ENCODE assay signal across 12 cellular contexts in the genomic region with DNA sequence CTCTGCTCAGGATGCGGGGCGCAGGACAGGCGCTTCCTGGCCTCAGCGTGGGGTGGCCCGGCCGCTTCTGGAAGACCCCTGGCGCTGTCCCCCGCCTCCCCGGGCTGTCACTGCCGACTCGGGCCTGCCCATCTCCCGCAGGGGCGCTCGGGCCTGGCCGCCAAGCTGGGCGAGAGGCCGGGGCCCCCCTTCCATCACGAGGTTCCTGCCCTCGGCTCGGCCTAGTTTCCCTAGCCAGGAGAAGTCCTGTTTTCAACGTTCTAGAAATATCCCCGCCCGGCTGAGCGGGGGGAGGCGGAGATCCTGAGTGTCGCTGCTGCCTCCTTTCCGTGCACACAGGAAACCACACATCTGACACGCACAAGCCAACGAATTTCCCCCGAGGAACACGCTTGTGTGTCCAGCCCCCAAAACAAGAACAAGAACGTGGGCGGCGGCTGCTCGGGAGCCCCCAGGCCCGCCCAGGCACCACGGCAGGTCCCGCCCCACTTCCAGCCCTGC. TPM values are rescaled to one million over a fixed set of nuclear protein-coding genes. Genes with fewer than 3 reads are reported as not detected.
DNase-seq lines count a peak whose midpoint lies in the region; ATAC-seq and TF ChIP-seq lines count a peak whose summit lies in the region.
"Had no signal": no experiment of that assay in that cellular context is flagged by ENCODE, and none has a peak within 500 bp of the region (broad histone marks: within the 10 kb centered on the region; RNA-seq: fewer than 3 reads in every experiment).

No MANE protein-coding gene starts in this region.

- H3K27me3 Mint-ChIP-seq in activated CD8-positive, alpha-beta memory T cell treated with anti-CD3 and anti-CD28 coated beads, Interleukin-2, amount 10 ng/mL, durations not matched to agents 7 days and 5 days, result peaks cover 37% of the 10 kb centered on the region
- H3K27me3 Mint-ChIP-seq in stimulated activated memory B cell treated with anti-CD40 and anti-IgM and Interleukin-4, amounts not matched to agents 10 μg/mL and 1 μg/mL and 100 μg/mL, for 72 hours, result peaks cover 68% of the 10 kb centered on the region

- H3K36me3 ChIP-seq in heart left ventricle (peaks cover 0 to 21% (median 0%) of the 10 kb centered on the region in 9 donors), prostate gland (no peaks in the 10 kb centered on the region)
- H3K36me3 ChIP-seq: pancreas had no signal

- TF ChIP-seq POLR2A in heart left ventricle (IDR thresholded peaks at IDR 0.05) (no peak), prostate gland (IDR thresholded peaks at IDR 0.05) (no peak), lower leg skin (IDR thresholded peaks at IDR 0.05) (no peak)

- no peaks in the 10 kb centered on the region for H3K9me3 Mint-ChIP-seq in activated CD8-positive, alpha-beta memory T cell treated with anti-CD3 and anti-CD28 coated beads, Interleukin-2, amount 10 ng/mL, durations not matched to agents 7 days and 5 days (ENCODE audit: low read depth)
- H3K9me3 Mint-ChIP-seq in stimulated activated memory B cell treated with anti-CD40 and anti-IgM and Interleukin-4, amounts not matched to agents 10 μg/mL and 1 μg/mL and 100 μg/mL, for 72 hours, result peaks cover 6% of the 10 kb centered on the region

- H3K36me3 Mint-ChIP-seq in activated CD8-positive, alpha-beta memory T cell treated with anti-CD3 and anti-CD28 coated beads, Interleukin-2, amount 10 ng/mL, durations not matched to agents 7 days and 5 days, result no peaks in the 10 kb centered on the region
- H3K36me3 Mint-ChIP-seq in stimulated activated memory B cell treated with anti-CD40 and anti-IgM and Interleukin-4, amounts not matched to agents 10 μg/mL and 1 μg/mL and 100 μg/mL, for 72 hours, result no peaks in the 10 kb centered on the region

- peaks cover 0 to 12% (median 0%) of the 10 kb centered on the region in 9 donors for H3K27me3 ChIP-seq in heart left ventricle
- H3K27me3 ChIP-seq in prostate gland (replicated peaks; ENCODE audit: insufficient read depth), result no peaks in the 10 kb centered on the region
- H3K27me3 ChIP-seq: pancreas had no signal

- H3K4me3 ChIP-seq in heart left ventricle (peak overlapping the region in 7 of 12 donors; percentile 15 to 45 (median 28)), prostate gland (no peak overlapping the region), lower leg skin (ENCODE audit: low read depth, poor library complexity, severe bottlenecking) (no peak overlapping the region)
- H3K4me3 ChIP-seq: pancreas had no signal

- ATAC-seq in activated CD4-positive, CD25-positive, alpha-beta regulatory T cell treated with anti-CD3 and anti-CD28 coated beads, Interleukin-2, amount 50 U/mL, for 24 hours, result peak; percentile 17 to 41
- ATAC-seq in activated CD8-positive, alpha-beta memory T cell treated with anti-CD3 and anti-CD28 coated beads, Interleukin-2, amount 10 ng/mL, durations not matched to agents 7 days and 5 days, result peak; percentile 30
- ATAC-seq in heart left ventricle (peak in 1 of 4 donors; percentile 62), GM21825 (IDR thresholded peaks at IDR 0.05; ENCODE audit: unreplicated experiment) (no peak)
- ATAC-seq in stimulated activated memory B cell treated with anti-CD40 and anti-IgM and Interleukin-4, amounts not matched to agents 10 μg/mL and 1 μg/mL and 100 μg/mL, for 72 hours, result peak; percentile 32

- intact Hi-C loops in heart left ventricle (cut with DNase I), result no loop called here
- intact Hi-C loops in prostate gland (cut with DNase I), result no loop called here
- intact Hi-C loops in lower leg skin (cut with DNase I; ENCODE audit: low total_unique reads), result loop anchor here (10.0 kb wide), 1 partner anchor 76 kb away; a partner anchor contains a TSS

- WGBS in heart left ventricle, 4 donors, result 67 to 74% (median 71%) methylated on average over 33 to 38 of the region's 38 CpGs
- 86% methylated on average over 30 of the region's 38 CpGs for WGBS in prostate gland
- 75 to 79% methylated on average over 24 to 35 of the region's 38 CpGs for WGBS in lower leg skin, 2 donors

- CTCF ChIA-PET in activated CD8-positive, alpha-beta memory T cell treated with anti-CD3 and anti-CD28 coated beads, Interleukin-2, amount 10 ng/mL, durations not matched to agents 7 days and 5 days (lab: Charles Lee), result interaction anchor here (3.2 kb wide), 1 partner anchor 11 kb away, joined by 16 read pairs; no protein-coding TSS in a partner anchor

- no peak for TF ChIP-seq CTCF in heart left ventricle (IDR thresholded peaks at IDR 0.05)
- TF ChIP-seq CTCF in prostate gland (IDR thresholded peaks at IDR 0.05), result no peak
- no peak for TF ChIP-seq CTCF in lower leg skin (IDR thresholded peaks at IDR 0.05)

- H3K4me3 Mint-ChIP-seq in activated CD8-positive, alpha-beta memory T cell treated with anti-CD3 and anti-CD28 coated beads, Interleukin-2, amount 10 ng/mL, durations not matched to agents 7 days and 5 days, result peak overlapping the region; percentile 26
- peak overlapping the region; percentile 68 for H3K4me3 Mint-ChIP-seq in stimulated activated memory B cell treated with anti-CD40 and anti-IgM and Interleukin-4, amounts not matched to agents 10 μg/mL and 1 μg/mL and 100 μg/mL, for 72 hours

- peaks cover 7% of the 10 kb centered on the region for H3K4me1 Mint-ChIP-seq in activated CD8-positive, alpha-beta memory T cell treated with anti-CD3 and anti-CD28 coated beads, Interleukin-2, amount 10 ng/mL, durations not matched to agents 7 days and 5 days
- H3K4me1 Mint-ChIP-seq in stimulated activated memory B cell treated with anti-CD40 and anti-IgM and Interleukin-4, amounts not matched to agents 10 μg/mL and 1 μg/mL and 100 μg/mL, for 72 hours, result peaks cover 9% of the 10 kb centered on the region

- no peak for DNase-seq in activated CD4-positive, CD25-positive, alpha-beta regulatory T cell (lab: John Stamatoyannopoulos, UW)
- DNase-seq in activated CD8-positive, alpha-beta memory T cell treated with anti-CD3 and anti-CD28 coated beads, Interleukin-2, amount 10 ng/mL, durations not matched to agents 7 days and 5 days, result no peak
- DNase-seq in heart left ventricle (peak in 3 of 5 donors; percentile 60 to 68 (median 61)), prostate gland (ENCODE audit: low spot score) (no peak), lower leg skin (ENCODE audit: low spot score in 2 of 2) (no peak)
- DNase-seq: NCI-H82 had no signal

- H3K27ac ChIP-seq in heart left ventricle (peak overlapping the region in 9 of 12 donors; percentile 25 to 76 (median 64)), prostate gland (no peak overlapping the region)
- H3K27ac ChIP-seq: 22Rv1, epithelial cell of prostate, pancreas had no signal

- H3K4me1 ChIP-seq in heart left ventricle (peaks cover 0 to 4% (median 0%) of the 10 kb centered on the region in 12 donors), prostate gland (replicated peaks) (no peaks in the 10 kb centered on the region)
- H3K4me1 ChIP-seq: pancreas had no signal

- H3K9me3 ChIP-seq in heart left ventricle, result peaks cover 0 to 4% (median 0%) of the 10 kb centered on the region in 12 donors
- no peaks in the 10 kb centered on the region for H3K9me3 ChIP-seq in prostate gland
- H3K9me3 ChIP-seq: pancreas had no signal

- H3K27ac Mint-ChIP-seq in activated CD8-positive, alpha-beta memory T cell treated with anti-CD3 and anti-CD28 coated beads, Interleukin-2, amount 10 ng/mL, durations not matched to agents 7 days and 5 days, result no peak overlapping the region
- H3K27ac Mint-ChIP-seq in stimulated activated memory B cell treated with anti-CD40 and anti-IgM and Interleukin-4, amounts not matched to agents 10 μg/mL and 1 μg/mL and 100 μg/mL, for 72 hours, result peak overlapping the region; percentile 67

RNA-seq across cellular contexts. Expression of a gene that starts 33.7 kb away (rescaled TPM):
- total RNA-seq in activated CD8-positive, alpha-beta memory T cell treated with anti-CD3 and anti-CD28 coated beads, Interleukin-2, amount 10 ng/mL, durations not matched to agents 7 days and 5 days, result 10 to 100 TPM; 51.2 to 57.5 TPM
- 10 to 100 TPM in 7 of 9 donors, 1 to 10 TPM in 2; 8.4 to 31.9 (median 12.0) TPM for total RNA-seq in heart left ventricle
- polyA plus RNA-seq in heart left ventricle, result 10 to 100 TPM; 14.9 to 17.3 TPM
- total RNA-seq in prostate gland, result 10 to 100 TPM; 30.9 to 61.7 TPM
- 10 to 100 TPM; 43.1 to 87.4 (median 61.3) TPM for total RNA-seq in lower leg skin

RNA-seq across cellular contexts. Expression of a gene that starts 52.7 kb away (rescaled TPM):
- under 1 TPM in 1 of 2 experiments, not detected in 1; 0.06 TPM for total RNA-seq in activated CD8-positive, alpha-beta memory T cell treated with anti-CD3 and anti-CD28 coated beads, Interleukin-2, amount 10 ng/mL, durations not matched to agents 7 days and 5 days
- total RNA-seq in heart left ventricle (under 1 TPM in 4 of 9 donors, not detected in 5; 0.05 to 0.38 (median 0.09) TPM), prostate gland (1 to 10 TPM in 1 of 2 donors, not detected in 1; 4.7 TPM), lower leg skin (under 1 TPM in 1 of 4 donors, not detected in 3; 0.08 TPM)
- under 1 TPM; 0.03 to 0.11 TPM for polyA plus RNA-seq in heart left ventricle
- polyA plus RNA-seq: pancreas had no signal

Comparison
In these comparisons a context has a peak if more than half of its experiments do, and no peak if none do; other contexts are left out.
1. DNase-seq: peak in heart left ventricle (3 of 5); none in activated CD4-positive, CD25-positive, alpha-beta regulatory T cell (0 of 4), activated CD8-positive, alpha-beta memory T cell treated with anti-CD3 and anti-CD28 coated beads, Interleukin-2, amount 10 ng/mL, durations not matched to agents 7 days and 5 days (single experiment), prostate gland (single experiment) and lower leg skin (0 of 2).
2. H3K27ac ChIP-seq: peak in heart left ventricle (9 of 12); none in prostate gland (0 of 2).
3. H3K4me3 ChIP-seq: peak in heart left ventricle (7 of 12); none in prostate gland (0 of 2) and lower leg skin (single experiment).